Comparison of ENCODE assay signal across 7 cellular contexts in the genomic region with DNA sequence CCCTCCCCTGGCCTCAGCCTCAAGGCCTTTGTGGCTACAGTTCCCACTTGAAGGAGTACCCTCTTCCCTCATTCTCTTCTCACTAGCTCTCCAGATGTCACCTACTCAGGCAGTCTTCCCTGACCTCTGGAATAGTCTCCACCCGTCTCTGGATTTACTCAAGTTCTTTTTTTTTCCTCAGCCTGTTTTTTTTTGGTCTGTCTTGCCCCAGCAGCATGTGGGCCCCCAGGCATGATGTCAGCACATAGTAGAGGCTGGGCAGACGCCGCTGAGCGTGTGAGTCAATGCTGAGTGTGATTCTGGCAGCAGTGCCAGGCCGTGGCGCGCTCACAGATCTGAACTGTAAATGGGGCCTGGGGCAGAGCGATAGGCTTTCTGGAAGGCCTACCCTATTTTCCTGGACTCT. TPM values are rescaled to one million over a fixed set of nuclear protein-coding genes. Genes with fewer than 3 reads are reported as not detected.
DNase-seq lines count a peak whose midpoint lies in the region; TF ChIP-seq lines count a peak whose summit lies in the region.
"Not testable (repeated sequence)": the region's sequence is repeated elsewhere in the genome, so short reads cannot be mapped to it uniquely, and the experiment has no call there.

No MANE protein-coding gene starts in this region.

- H3K4me1 Mint-ChIP-seq in endothelial cell (ENCODE audit: unreplicated experiment): not testable (repeated sequence)
- peaks cover 21% of the 10 kb centered on the region for H3K4me1 Mint-ChIP-seq in nephron

- H3K27ac Mint-ChIP-seq in endothelial cell (ENCODE audit: unreplicated experiment) (peak overlapping the region; percentile 37), nephron (peak overlapping the region in 2 of 3 experiments; percentile 21 to 43)

- TF ChIP-seq CTCF in adrenal gland (IDR thresholded peaks at IDR 0.05); endothelial cell (IDR thresholded peaks at IDR 0.05; ENCODE audit: unreplicated experiment); left ventricle myocardium inferior (IDR thresholded peaks at IDR 0.05; ENCODE audit: borderline replicate concordance); nephron (IDR thresholded peaks at IDR 0.05; ENCODE audit: unreplicated experiment in 3 of 3): not testable (repeated sequence)

- TF ChIP-seq POLR2A in adrenal gland (IDR thresholded peaks at IDR 0.05): not testable (repeated sequence)

- 52 to 57% (median 53%) methylated on average over 8 of the region's 8 CpGs for WGBS in adrenal gland, 4 donors

- H3K9me3 ChIP-seq in adrenal gland (replicated peaks in 1 of 3); left ventricle myocardium inferior (replicated peaks): not testable (repeated sequence)

- not testable (repeated sequence) for H3K27me3 ChIP-seq in adrenal gland; left ventricle myocardium inferior (ENCODE audit: low read depth)

- H3K27ac ChIP-seq in adrenal gland (peak overlapping the region in 1 of 5 donors; percentile 24), left ventricle myocardium inferior (replicated peaks) (peak overlapping the region; percentile 12), skin epidermis (peak overlapping the region in 13 of 21 experiments; percentile 10 to 74 (median 47))

- not testable (repeated sequence) for H3K4me3 Mint-ChIP-seq in endothelial cell (ENCODE audit: unreplicated experiment)
- peak overlapping the region in 1 of 3 experiments; percentile 11 for H3K4me3 Mint-ChIP-seq in nephron

- DNase-seq in GM04503 (ENCODE audit: low read depth) (peak; percentile 78), NCI-H2171 treated with DMSO at 0.1 percent for 48 hours (lab: John Stamatoyannopoulos, UW) (peak; percentile 21), adrenal gland (peak; percentile 37 to 81 (median 73)), left ventricle myocardium inferior (peak; percentile 70)
- not testable (repeated sequence) for DNase-seq in endothelial cell (ENCODE audit: low spot score)

- not testable (repeated sequence) for H3K27me3 Mint-ChIP-seq in endothelial cell (ENCODE audit: unreplicated experiment); nephron (ENCODE audit: low read depth)

- intact Hi-C loops in adrenal gland (cut with DNase I): loop anchor here (5.0 to 10.0 kb wide), 2 partner anchors 285 to 293 kb away; partner anchors contain the start of gene KCNJ18 (in 1 of the 2)
- intact Hi-C loops in left ventricle myocardium inferior (cut with micrococcal nuclease): not testable (repeated sequence)

- H3K9me3 Mint-ChIP-seq in endothelial cell (ENCODE audit: unreplicated experiment); nephron: not testable (repeated sequence)

- H3K4me1 ChIP-seq in adrenal gland (replicated peaks in 1 of 2): not testable (repeated sequence)
- peaks cover 56% of the 10 kb centered on the region for H3K4me1 ChIP-seq in left ventricle myocardium inferior

- not testable (repeated sequence) for H3K36me3 ChIP-seq in adrenal gland (replicated peaks in 1 of 2); left ventricle myocardium inferior

- H3K4me3 ChIP-seq in adrenal gland, left ventricle myocardium inferior, skin epidermis: not testable (repeated sequence)

- H3K36me3 Mint-ChIP-seq in endothelial cell (ENCODE audit: low read depth, unreplicated experiment); nephron (ENCODE audit: low read depth): not testable (repeated sequence)

RNA-seq across cellular contexts. Expression of gene KCNJ12, which starts 26.0 kb away (rescaled TPM):
- total RNA-seq in adrenal gland (1 to 10 TPM in 4 of 8 donors, under 1 TPM in 4; 0.39 to 3.9 (median 1.4) TPM), endothelial cell (ENCODE audit: unreplicated experiment) (0.56 TPM), left ventricle myocardium inferior (12.3 TPM)
- polyA plus RNA-seq in adrenal gland: 1 to 10 TPM in 1 of 3 donors, under 1 TPM in 2; 0.47 to 1.6 (median 0.77) TPM
